ENCODE assay signal across 1 cellular context in the genomic region with DNA sequence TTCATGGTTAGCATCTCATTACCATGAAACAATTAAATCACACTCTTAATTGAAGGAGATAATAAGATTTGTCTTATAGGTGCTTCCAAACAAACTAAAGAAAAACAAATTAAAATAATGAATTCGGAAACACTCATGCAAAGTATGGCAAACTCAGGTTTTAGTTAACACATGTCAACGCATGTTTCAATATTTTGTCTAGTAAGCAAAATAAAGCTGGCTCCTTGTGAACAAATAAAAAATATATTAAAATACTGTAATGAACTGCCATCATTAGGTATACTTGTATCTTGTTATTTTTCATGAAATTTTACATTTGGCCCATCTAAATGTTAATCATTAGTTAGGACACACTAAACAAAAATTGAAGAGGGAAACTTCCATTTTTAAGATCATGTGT.
TF ChIP-seq lines count a peak whose summit lies in the region.

No MANE protein-coding gene starts in this region.

TF ChIP-seq in H1, 55 proteins besides CTCF, POLR2A, EP300 and RAD21:
- no peak for TF ChIP-seq FOSL1 (IDR thresholded peaks at IDR 0.05; ENCODE audit: insufficient read depth, low read depth, low read length)
- peak; percentile 60; the same call in 1 of the 2 replicates for TF ChIP-seq MAFK (IDR thresholded peaks at IDR 0.05; ENCODE audit: low read depth, low read length)
- TF ChIP-seq NRF1 (IDR thresholded peaks at IDR 0.05; ENCODE audit: low read depth, low read length): no peak
